ENCODE assay signal across 26 cellular contexts in the genomic region with DNA sequence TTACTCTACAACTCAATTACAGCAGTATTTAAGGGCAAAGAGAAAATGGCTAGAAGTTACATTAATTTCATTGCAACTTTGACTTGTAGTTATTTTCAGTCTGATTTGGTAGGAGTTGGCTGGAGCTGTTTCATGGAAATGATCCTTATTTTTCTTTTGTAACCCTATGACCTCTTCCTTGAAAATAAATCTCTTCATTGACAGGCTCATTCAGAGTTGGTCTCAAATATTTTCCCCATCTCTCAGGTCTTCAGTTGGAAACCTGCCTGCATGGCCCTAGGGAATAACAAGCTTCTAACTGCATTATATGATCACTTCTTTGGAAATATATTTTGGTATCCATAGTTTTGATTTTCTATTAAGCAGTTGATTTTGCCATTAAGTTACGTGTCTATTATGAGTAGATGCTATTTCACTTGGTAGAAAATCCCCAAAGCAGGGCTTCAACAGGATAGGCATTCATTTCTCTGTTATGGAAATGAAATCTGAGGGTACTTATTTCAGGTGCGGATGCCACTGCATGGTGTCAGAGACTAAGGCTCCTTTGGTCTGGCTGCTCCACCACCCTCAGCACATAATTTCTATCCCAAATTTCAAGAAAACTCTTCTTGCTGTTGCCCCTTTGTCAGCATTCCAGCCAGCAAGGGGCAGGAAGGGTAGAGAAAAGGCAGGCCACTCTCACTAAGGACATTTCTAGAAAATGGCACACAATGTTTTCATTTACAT.
DNase-seq lines count a peak whose midpoint lies in the region; ATAC-seq, FAIRE-seq and TF ChIP-seq lines count a peak whose summit lies in the region.
"Had no signal": no experiment of that assay in that cellular context is flagged by ENCODE, and none has a peak within 500 bp of the region (broad histone marks: within the 10 kb centered on the region; RNA-seq: fewer than 3 reads in every experiment).

No MANE protein-coding gene starts in this region.

- no peaks in the 10 kb centered on the region for H3K79me2 ChIP-seq in endothelial cell of umbilical vein (ENCODE audit: control insufficient read depth, insufficient read depth, low read length)

- FAIRE-seq in endothelial cell of umbilical vein (lab: Jason Lieb, UNC), result peak; percentile 15
- FAIRE-seq: A549, GM18507, HepG2 had no signal

- H3K4me2 ChIP-seq in endothelial cell of umbilical vein (ENCODE audit: insufficient read depth, low read length), result peak overlapping the region; percentile 58
- H3K4me2 ChIP-seq: A549; BLaER1 treated with 17β-estradiol and CSF1 and Interleukin-3, amounts not matched to agents 10 nM and 100 nM had no signal

- H3K9me1 ChIP-seq in endothelial cell of umbilical vein (replicated peaks; ENCODE audit: control insufficient read depth, extremely low read depth, insufficient read depth, low read length), result no peaks in the 10 kb centered on the region

- peaks cover 5% of the 10 kb centered on the region for H3K9me3 Mint-ChIP-seq in nephron

- H2AFZ ChIP-seq in endothelial cell of umbilical vein (ENCODE audit: low read depth, low read length), result no peak overlapping the region

- no peaks in the 10 kb centered on the region for H4K20me1 ChIP-seq in endothelial cell of umbilical vein (replicated peaks; ENCODE audit: control insufficient read depth, extremely low read depth, insufficient read depth, low read length)
- H4K20me1 ChIP-seq: BLaER1 treated with 17β-estradiol and CSF1 and Interleukin-3, amounts not matched to agents 10 nM and 100 nM had no signal

- CTCF ChIA-PET in HEK293T (lab: Yijun Ruan, JAX), result no interaction called here
- CTCF ChIA-PET in endothelial cell of umbilical vein (lab: Charles Lee), result interaction anchor here (0.9 kb wide), 1 partner anchor 14 kb away, joined by 3 read pairs; no protein-coding TSS in a partner anchor

- H3K27ac ChIP-seq in endothelial cell of umbilical vein (ENCODE audit: insufficient read depth, low read depth, low read length), result no peak overlapping the region
- H3K27ac ChIP-seq: A549; BLaER1 treated with 17β-estradiol and CSF1 and Interleukin-3, amounts not matched to agents 10 nM and 100 nM had no signal

- no peaks in the 10 kb centered on the region for H3K9me3 ChIP-seq in endothelial cell of umbilical vein (replicated peaks; ENCODE audit: control insufficient read depth, insufficient read depth, low read length)
- H3K9me3 ChIP-seq: A549 had no signal

- H3K4me3 ChIP-seq in endothelial cell of umbilical vein (replicated peaks in 1 of 3; ENCODE audit: insufficient read depth in 1 of 3, low read depth in 1 of 3, low read length in 3 of 3), result no peak overlapping the region
- H3K4me3 ChIP-seq: A549; BLaER1 treated with 17β-estradiol and CSF1 and Interleukin-3, amounts not matched to agents 10 nM and 100 nM had no signal

- H3K9ac ChIP-seq in endothelial cell of umbilical vein (replicated peaks; ENCODE audit: extremely low read depth, insufficient read depth, low read length), result no peak overlapping the region
- H3K9ac ChIP-seq: BLaER1 treated with 17β-estradiol and CSF1 and Interleukin-3, amounts not matched to agents 10 nM and 100 nM had no signal

- H3K36me3 Mint-ChIP-seq in nephron (ENCODE audit: low read depth), result peaks cover 2% of the 10 kb centered on the region
- H3K36me3 Mint-ChIP-seq: CD4-positive, alpha-beta memory T cell had no signal

- H3K4me1 Mint-ChIP-seq in nephron, result peaks cover 36% of the 10 kb centered on the region
- H3K4me1 Mint-ChIP-seq: CD4-positive, alpha-beta memory T cell had no signal

- DNase-seq in HEK293T (ENCODE audit: extremely low spot score) (no peak), endothelial cell of umbilical vein (ENCODE audit: low read depth, low spot score) (peak; percentile 68), pulmonary artery endothelial cell (ENCODE audit: low read depth, low spot score) (peak; percentile 7), NCI-H2029 treated with DMSO at 0.1 percent for 48 hours (lab: John Stamatoyannopoulos, UW) (no peak)
- DNase-seq in activated CD4-positive, alpha-beta T cell treated with anti-CD3 and anti-CD28 coated beads for 4 hours, result no peak
- DNase-seq: AML-193; CD4-positive, alpha-beta memory T cell; COR-L47; DMS53; GOT3; Karpas-422; NCI-H1092; NCI-H1417 treated with DMSO at 0.1 percent for 48 hours; NCI-H187 treated with DMSO at 0.1 percent for 48 hours; NCI-H2107; NCI-H446; NCI-H526; NCI-H82; Right ventricle myocardium superior; RPMI8226 had no signal

- H3K4me3 Mint-ChIP-seq in nephron, result no peak overlapping the region
- H3K4me3 Mint-ChIP-seq: CD4-positive, alpha-beta memory T cell had no signal

- no peaks in the 10 kb centered on the region for H3K27me3 ChIP-seq in endothelial cell of umbilical vein (ENCODE audit: control insufficient read depth in 2 of 2, insufficient read depth in 2 of 2, low read length in 2 of 2)
- H3K27me3 ChIP-seq: BLaER1 treated with 17β-estradiol and CSF1 and Interleukin-3, amounts not matched to agents 10 nM and 100 nM had no signal

- dilution Hi-C loops in endothelial cell of umbilical vein (cut with MboI; ENCODE audit: extremely low pct_ligation_motif_present, low sequenced_read_pairs), result no loop called here

- no peak for ATAC-seq in HG03442 (IDR thresholded peaks at IDR 0.05; ENCODE audit: unreplicated experiment)
- ATAC-seq: A549, HepG2 had no signal

- H3K27me3 Mint-ChIP-seq in nephron (ENCODE audit: low read depth), result no peaks in the 10 kb centered on the region
- H3K27me3 Mint-ChIP-seq: CD4-positive, alpha-beta memory T cell had no signal

- intact Hi-C loops in endothelial cell of umbilical vein (cut with micrococcal nuclease), result no loop called here

- no peak for TF ChIP-seq POLR2A in endothelial cell of umbilical vein (IDR thresholded peaks at IDR 0.05; ENCODE audit: low read depth, low read length)

- POLR2A ChIA-PET in HEK293T (lab: Yijun Ruan, JAX), result no interaction called here
- POLR2A ChIA-PET in endothelial cell of umbilical vein (lab: Charles Lee), result interaction anchor here (0.6 to 1.2 kb wide), 2 partner anchors 9 to 40 kb away, joined by 3 to 7 read pairs; no protein-coding TSS in a partner anchor

- TF ChIP-seq CTCF in endothelial cell of umbilical vein (IDR thresholded peaks at IDR 0.05; ENCODE audit: extremely low read depth in 1 of 2, insufficient read depth in 1 of 2, low read depth in 1 of 2, low read length in 2 of 2), result no peak
- TF ChIP-seq CTCF in nephron (IDR thresholded peaks at IDR 0.05; ENCODE audit: unreplicated experiment in 3 of 3), result no peak

- H3K36me3 ChIP-seq in endothelial cell of umbilical vein (ENCODE audit: control insufficient read depth in 2 of 2, extremely low read depth in 1 of 2, insufficient read depth in 2 of 2, low read length in 2 of 2), result no peaks in the 10 kb centered on the region
- H3K36me3 ChIP-seq: BLaER1 treated with 17β-estradiol and CSF1 and Interleukin-3, amounts not matched to agents 10 nM and 100 nM had no signal

- peak overlapping the region in 2 of 3 experiments; percentile 47 to 81 for H3K27ac Mint-ChIP-seq in nephron

- H3K4me1 ChIP-seq in endothelial cell of umbilical vein (ENCODE audit: control insufficient read depth, extremely low read depth, insufficient read depth, low read length), result peaks cover 49% of the 10 kb centered on the region
- H3K4me1 ChIP-seq: A549; BLaER1 treated with 17β-estradiol and CSF1 and Interleukin-3, amounts not matched to agents 10 nM and 100 nM had no signal

- BruUV-seq in endothelial cell of umbilical vein (replicated peaks; lab: Mats Ljungman, UMichigan), result no TSS peak

TF ChIP-seq in HEK293T, 16 proteins besides CTCF, POLR2A, EP300 and RAD21:
- no peak for TF ChIP-seq ARNT (IDR thresholded peaks at IDR 0.05)
- TF ChIP-seq PKNOX1 (IDR thresholded peaks at IDR 0.05), result 0 out of 2 replicates have a peak, but pooled peaks have one; percentile 15

TF ChIP-seq in endothelial cell of umbilical vein, 7 proteins besides CTCF, POLR2A, EP300 and RAD21:
- no peak for TF ChIP-seq EZH2 (IDR thresholded peaks at IDR 0.05; ENCODE audit: borderline replicate concordance, low read depth, low read length, severe bottlenecking)

Comparison
In these comparisons a context has a peak if more than half of its experiments do, and no peak if none do; other contexts are left out.
1. DNase-seq: peak in endothelial cell of umbilical vein (single experiment) and pulmonary artery endothelial cell (single experiment); none in HEK293T (single experiment), NCI-H2029 treated with DMSO at 0.1 percent for 48 hours (single experiment) and activated CD4-positive, alpha-beta T cell treated with anti-CD3 and anti-CD28 coated beads for 4 hours (0 of 2).